ENCODE assay signal across 14 cellular contexts in genomic region chr7:92737706-92738105, GRCh38.
DNase-seq lines count a peak whose midpoint lies in the region; ATAC-seq, FAIRE-seq and TF ChIP-seq lines count a peak whose summit lies in the region.
"Had no signal": no experiment of that assay in that cellular context is flagged by ENCODE, and none has a peak within 500 bp of the region (broad histone marks: within the 10 kb centered on the region; RNA-seq: fewer than 3 reads in every experiment).

No MANE protein-coding gene starts in this region.

- no peaks in the 10 kb centered on the region for H3K9me3 ChIP-seq in DND-41 (ENCODE audit: insufficient read depth, low read length, severe bottlenecking)
- H3K9me3 ChIP-seq: pancreas had no signal

- no peaks in the 10 kb centered on the region for H3K27me3 ChIP-seq in DND-41 (ENCODE audit: insufficient read depth, low read length, poor library complexity)
- H3K27me3 ChIP-seq: pancreas had no signal

- no peak overlapping the region for H2AFZ ChIP-seq in DND-41 (ENCODE audit: low read depth, low read length)

- H3K79me2 ChIP-seq in DND-41 (ENCODE audit: insufficient read depth, low read length) = peaks cover 100% of the 10 kb centered on the region

- peaks cover 43% of the 10 kb centered on the region; the same call in 1 of the 2 replicates for H4K20me1 ChIP-seq in DND-41 (ENCODE audit: insufficient read depth, low read length)

- H3K27ac ChIP-seq in DND-41 (ENCODE audit: low read length) = peak overlapping the region; percentile 60
- H3K27ac ChIP-seq: C4-2B, pancreas had no signal

- no peak for FAIRE-seq in urothelium cell line (lab: Jason Lieb, UNC)
- FAIRE-seq: islet of Langerhans, pancreas had no signal

- H3K4me1 ChIP-seq in DND-41 (ENCODE audit: insufficient read depth, low read length) = peaks cover 47% of the 10 kb centered on the region
- H3K4me1 ChIP-seq: pancreas had no signal

- no peak overlapping the region for H3K4me2 ChIP-seq in DND-41 (ENCODE audit: insufficient read depth, low read length)

- TF ChIP-seq CTCF in DND-41 (IDR thresholded peaks at IDR 0.05; ENCODE audit: borderline replicate concordance, extremely low read depth, low read length, poor library complexity, severe bottlenecking) = no peak

- peaks cover 87% of the 10 kb centered on the region for H3K36me3 ChIP-seq in DND-41 (ENCODE audit: insufficient read depth, low read length)
- H3K36me3 ChIP-seq: pancreas had no signal

- intact Hi-C loops in sciatic nerve (cut with DNase I) = no loop called here

- H3K9ac ChIP-seq in DND-41 (ENCODE audit: low read depth, low read length) = no peak overlapping the region

- H3K4me3 ChIP-seq in DND-41 (ENCODE audit: low read depth in 1 of 2, low read length in 2 of 2) = no peak overlapping the region
- H3K4me3 ChIP-seq: pancreas had no signal

- ATAC-seq in DND-41 (ENCODE audit: insufficient read depth, low read depth) = peak; percentile 49
- peak; percentile 92 for ATAC-seq in GM19023 (IDR thresholded peaks at IDR 0.05; ENCODE audit: unreplicated experiment)
- peak; percentile 92 for ATAC-seq in HG02623 (IDR thresholded peaks at IDR 0.05; ENCODE audit: unreplicated experiment)
- peak; percentile 95 for ATAC-seq in HG03521 (IDR thresholded peaks at IDR 0.05; ENCODE audit: unreplicated experiment)
- ATAC-seq in sciatic nerve = no peak
- ATAC-seq: pancreas had no signal

- DNase-seq in DND-41 (no peak), sciatic nerve (ENCODE audit: low spot score) (no peak), dedifferentiated amniotic fluid mesenchymal stem cell (ENCODE audit: extremely low spot score) (no peak), urothelium cell line (ENCODE audit: low spot score) (no peak), NCI-H774 (lab: John Stamatoyannopoulos, UW) (no peak)
- DNase-seq: effector CD8-positive, alpha-beta T cell; NCI-H187 treated with DMSO at 0.1 percent for 48 hours; pancreas; SW 1271 had no signal
